1 cellular context compared by ENCODE assay signal in genomic region chr10:78071140-78071856, GRCh38.
TF ChIP-seq lines count a peak whose summit lies in the region.

No MANE protein-coding gene starts in this region.

TF ChIP-seq in K562, 482 proteins besides CTCF, POLR2A, EP300 and RAD21 (continued from another document):
- TF ChIP-seq CUX1 (CRISPR knock-in tag; IDR thresholded peaks at IDR 0.05), result no peak
